Comparison of ENCODE assay signal across 24 cellular contexts in genomic region chr17:12095522-12095921, GRCh38.
DNase-seq lines count a peak whose midpoint lies in the region; ATAC-seq, FAIRE-seq and TF ChIP-seq lines count a peak whose summit lies in the region.
"Had no signal": no experiment of that assay in that cellular context is flagged by ENCODE, and none has a peak within 500 bp of the region (broad histone marks: within the 10 kb centered on the region; RNA-seq: fewer than 3 reads in every experiment).

No MANE protein-coding gene starts in this region.

- H3K79me2 ChIP-seq in HepG2 (ENCODE audit: insufficient read depth, low read length) = peaks cover 3% of the 10 kb centered on the region

- peaks cover 28 to 30% of the 10 kb centered on the region in 2 experiments for H3K79me1 ChIP-seq in IMR-90 (ENCODE audit: low read depth in 1 of 2, low read length in 2 of 2)

- BruUV-seq in HepG2 (replicated peaks; lab: Mats Ljungman, UMichigan) = no TSS peak
- no TSS peak for BruUV-seq in IMR-90 (replicated peaks; lab: Mats Ljungman, UMichigan)

- DNase-seq in HepG2 (ENCODE audit: low spot score) (no peak), right lobe of liver (no peak), IMR-90 (no peak), midbrain (lab: John Stamatoyannopoulos, UW) (no peak)
- DNase-seq: ACHN; BE2C; C1 segment of cervical spinal cord; CD4-positive, alpha-beta memory T cell; CD4-positive, CD25-positive, alpha-beta regulatory T cell; CD8-positive, alpha-beta memory T cell; COR-L47; DMS 273 treated with DMSO at 0.1 percent for 48 hours; DMS153; DMS53; DMS79; DND-41; EL; GDM1 had no signal

- H4K91ac ChIP-seq in IMR-90 (ENCODE audit: insufficient read depth, low read depth, low read length) = no peak overlapping the region

- CTCF ChIA-PET in HepG2 (lab: Yijun Ruan, JAX; ENCODE audit: low intra/inter-chr PET ratio, low total read pairs) (no interaction called here), IMR-90 (lab: Yijun Ruan, JAX) (interaction anchor here (0.9 kb wide), 1 partner anchor 13 kb away, joined by 3 read pairs; no protein-coding TSS in a partner anchor)

- H3K36me3 ChIP-seq in HepG2 (replicated peaks in 1 of 2; ENCODE audit: control insufficient read depth in 1 of 2, insufficient read depth in 2 of 2, low read length in 2 of 2) (peaks cover 3 to 11% of the 10 kb centered on the region in 2 experiments; a peak in 4 of 5 replicates), right lobe of liver (no peaks in the 10 kb centered on the region), IMR-90 (ENCODE audit: control insufficient read depth, insufficient read depth, low read length) (peaks cover 2% of the 10 kb centered on the region; the same call in 1 of the 2 replicates)
- H3K36me3 ChIP-seq: BE2C had no signal

- intact Hi-C loops in HepG2 (cut with micrococcal nuclease; ENCODE audit: unreplicated experiment) = no loop called here
- intact Hi-C loops in right lobe of liver (cut with DNase I) = no loop called here
- intact Hi-C loops in IMR-90 (cut with micrococcal nuclease) = no loop called here

- no peak overlapping the region for H4K5ac ChIP-seq in IMR-90 (ENCODE audit: low read depth, low read length)

- no peak overlapping the region for H3K4ac ChIP-seq in IMR-90 (ENCODE audit: low read depth, low read length)

- 99% methylated on average over 5 of the region's 5 CpGs for WGBS in HepG2 (ENCODE audit: low lambda C conversion rate)
- WGBS in right lobe of liver (ENCODE audit: insufficient coverage, low coverage, low lambda C conversion rate, missing lambda C conversion rate) = 94% methylated on average over 5 of the region's 5 CpGs
- WGBS in IMR-90 (ENCODE audit: extremely low coverage in 2 of 2, insufficient read length in 1 of 2), 2 experiments = 100% methylated on average over 1 of the region's 5 CpGs; no CpG with 5 or more reads in 1 of the 2 experiments

- no peak overlapping the region for H3K23ac ChIP-seq in IMR-90 (ENCODE audit: low read depth, low read length)

- TF ChIP-seq EP300 in HepG2 (IDR thresholded peaks at IDR 0.05; ENCODE audit: low read depth in 2 of 2, low read length in 2 of 2) (no peak), HepG2 (CRISPR knock-in tag; IDR thresholded peaks at IDR 0.05; ENCODE audit: borderline replicate concordance) (no peak)

- H3K9me3 ChIP-seq in HepG2 (ENCODE audit: low read length) = no peaks in the 10 kb centered on the region
- no peaks in the 10 kb centered on the region for H3K9me3 ChIP-seq in right lobe of liver
- H3K9me3 ChIP-seq in IMR-90 (ENCODE audit: control insufficient read depth, insufficient read depth, low read length) = no peaks in the 10 kb centered on the region
- H3K9me3 ChIP-seq: BE2C, BLaER1 had no signal

- dilution Hi-C loops in IMR-90 (cut with HindIII; ENCODE audit: low sequenced_read_pairs, unreplicated experiment) = no loop called here

- H3K4me3 ChIP-seq in HepG2 (replicated peaks in 1 of 3; ENCODE audit: insufficient read depth in 1 of 3, low read depth in 2 of 3, low read length in 3 of 3) (no peak overlapping the region), right lobe of liver (no peak overlapping the region), IMR-90 (ENCODE audit: insufficient read depth, low read depth, low read length) (no peak overlapping the region)
- H3K4me3 ChIP-seq: BLaER1, GM12878 had no signal

- H2BK20ac ChIP-seq in IMR-90 (ENCODE audit: low read depth, low read length) = no peak overlapping the region

- H3K27ac ChIP-seq in HepG2 (ENCODE audit: extremely low read length, insufficient read depth, low read length) (no peak overlapping the region), right lobe of liver (no peak overlapping the region), IMR-90 (ENCODE audit: insufficient read depth, low read length) (no peak overlapping the region)
- H3K27ac ChIP-seq: 22Rv1, BLaER1 had no signal

- H3K27me3 ChIP-seq in HepG2 (ENCODE audit: control insufficient read depth in 1 of 2, insufficient read depth in 2 of 2, low read length in 2 of 2) (no peaks in the 10 kb centered on the region), right lobe of liver (no peaks in the 10 kb centered on the region), IMR-90 (ENCODE audit: control insufficient read depth, insufficient read depth, low read length) (no peaks in the 10 kb centered on the region)
- H3K27me3 ChIP-seq: BE2C, BLaER1 had no signal

- TF ChIP-seq CTCF in HepG2 (CRISPR knock-in tag; IDR thresholded peaks at IDR 0.05) (no peak), right lobe of liver (IDR thresholded peaks at IDR 0.05) (no peak), IMR-90 (conservative IDR thresholded peaks at IDR 0.05; ENCODE audit: low read depth, low read length) (no peak)

- H2AK5ac ChIP-seq in IMR-90 (ENCODE audit: low read depth, low read length) = no peak overlapping the region

- no peak for ATAC-seq in HepG2
- no peak for ATAC-seq in right lobe of liver
- ATAC-seq in IMR-90 (ENCODE audit: low read depth) = no peak
- ATAC-seq in HG03354 (IDR thresholded peaks at IDR 0.05; ENCODE audit: poor library complexity, severe bottlenecking, unreplicated experiment) = no peak
- ATAC-seq: GM12878 had no signal

- peaks cover 3% of the 10 kb centered on the region for H3K9me1 ChIP-seq in IMR-90 (ENCODE audit: insufficient read depth, low read length)

- H2BK5ac ChIP-seq in IMR-90 (ENCODE audit: low read depth, low read length, poor library complexity, severe bottlenecking) = no peak overlapping the region

- H3K4me2 ChIP-seq in HepG2 (ENCODE audit: low read depth, low read length) (no peak overlapping the region), IMR-90 (ENCODE audit: low read depth, low read length) (no peak overlapping the region)
- H3K4me2 ChIP-seq: BLaER1 had no signal

- no peak overlapping the region for H3K14ac ChIP-seq in IMR-90 (replicated peaks; ENCODE audit: low read depth, low read length)

- H3K9ac ChIP-seq in HepG2 (ENCODE audit: insufficient read depth, low read depth, low read length) (no peak overlapping the region), IMR-90 (ENCODE audit: low read depth, low read length) (no peak overlapping the region)
- H3K9ac ChIP-seq: BLaER1 had no signal

- H3K4me1 ChIP-seq in HepG2 (ENCODE audit: insufficient read depth, low read length) (peaks cover 11% of the 10 kb centered on the region), right lobe of liver (peaks cover 0 to 8% (median 0%) of the 10 kb centered on the region in 4 donors), IMR-90 (ENCODE audit: control insufficient read depth, insufficient read depth, low read length) (peaks cover 3% of the 10 kb centered on the region; the same call in 1 of the 2 replicates)
- H3K4me1 ChIP-seq: BE2C had no signal

- H2AFZ ChIP-seq in HepG2 (ENCODE audit: low read length) (no peak overlapping the region), IMR-90 (replicated peaks; ENCODE audit: low read length, poor library complexity) (no peak overlapping the region)

- FAIRE-seq in HepG2 (lab: Jason Lieb, UNC) = no peak
- FAIRE-seq: GM12878, GM12892, GM18507 had no signal

- H4K20me1 ChIP-seq in HepG2 (ENCODE audit: insufficient read depth, low read length) = no peaks in the 10 kb centered on the region
- H4K20me1 ChIP-seq in IMR-90 (ENCODE audit: insufficient read depth, low read length) = no peaks in the 10 kb centered on the region

- no peak overlapping the region for H2BK120ac ChIP-seq in IMR-90 (ENCODE audit: low read depth, low read length)

- in situ Hi-C loops in HepG2 (cut with HindIII; ENCODE audit: extremely low pct_ligation_motif_present, low pct_unique_long_range_greater_than_20kb) = no loop called here
- in situ Hi-C loops in IMR-90 (cut with MboI; ENCODE audit: low sequenced_read_pairs) = no loop called here

- no peak for TF ChIP-seq RAD21 in HepG2 (CRISPR knock-in tag; IDR thresholded peaks at IDR 0.05)
- TF ChIP-seq RAD21 in IMR-90 (IDR thresholded peaks at IDR 0.05; ENCODE audit: low read length) = no peak

- H4K8ac ChIP-seq in IMR-90 (ENCODE audit: low read depth in 2 of 2, low read length in 2 of 2) = no peak overlapping the region

- TF ChIP-seq POLR2A in HepG2 (IDR thresholded peaks at IDR 0.05; ENCODE audit: insufficient read depth in 1 of 2, low read depth in 2 of 2, low read length in 2 of 2) (no peak), right lobe of liver (IDR thresholded peaks at IDR 0.05) (no peak), IMR-90 (IDR thresholded peaks at IDR 0.05; ENCODE audit: low read depth, low read length) (no peak)

- no peak overlapping the region for H3K18ac ChIP-seq in IMR-90 (ENCODE audit: low read depth, low read length)

- H2BK15ac ChIP-seq in IMR-90 (ENCODE audit: low read depth, low read length) = no peak overlapping the region

- POLR2A ChIA-PET in HepG2 (lab: Yijun Ruan, JAX) (no interaction called here), IMR-90 (lab: Charles Lee; ENCODE audit: unreplicated experiment) (no interaction called here)

- no peak overlapping the region for H2AK9ac ChIP-seq in IMR-90 (replicated peaks; ENCODE audit: low read depth, low read length, poor library complexity)

- no peak overlapping the region for H3K56ac ChIP-seq in IMR-90 (ENCODE audit: extremely low read depth, insufficient read depth, low read length)

TF ChIP-seq in HepG2, 621 proteins besides CTCF, POLR2A, EP300 and RAD21:
- TF ChIP-seq MAFF (IDR thresholded peaks at IDR 0.05; ENCODE audit: low read depth, low read length) (peak; percentile 76), MAFK (conservative IDR thresholded peaks at IDR 0.05 in 1 of 2, IDR thresholded peaks at IDR 0.05 in 1 of 2; ENCODE audit: low read length in 2 of 2) (peak; percentile 65 to 72), PHB2 (IDR thresholded peaks at IDR 0.05; ENCODE audit: partially characterized antibody) (no peak)

TF ChIP-seq in IMR-90, 13 proteins besides CTCF, POLR2A, EP300 and RAD21:
- TF ChIP-seq CEBPB (IDR thresholded peaks at IDR 0.05; ENCODE audit: low read depth, low read length) (no peak), MAFK (IDR thresholded peaks at IDR 0.05; ENCODE audit: low read depth, low read length) (peak; percentile 56)
TF ChIP-seq in IMR-90: peak in this region for 1.
